ENCODE assay signal across 28 cellular contexts in genomic region chr10:96208946-96209345, GRCh38.
"Had no signal": no experiment of that assay in that cellular context is flagged by ENCODE, and none has a peak within 500 bp of the region (broad histone marks: within the 10 kb centered on the region; RNA-seq: fewer than 3 reads in every experiment).

No MANE protein-coding gene starts in this region.

- H3K9me3 ChIP-seq: body of pancreas, esophagus muscularis mucosa, gastrocnemius medialis, heart left ventricle had no signal

- H3K36me3 ChIP-seq: esophagus muscularis mucosa, gastrocnemius medialis had no signal

- H3K27me3 ChIP-seq: body of pancreas, foreskin keratinocyte, gastrocnemius medialis had no signal

- FAIRE-seq: colon had no signal

- H3K27ac ChIP-seq: body of pancreas, esophagus muscularis mucosa, foreskin keratinocyte, gastrocnemius medialis, heart left ventricle had no signal

- DNase-seq: activated CD4-positive, alpha-beta memory T cell treated with anti-CD3 and anti-CD28 coated beads, Interleukin-2, amount 10 ng/mL, durations not matched to agents 7 days and 5 days; activated CD4-positive, alpha-beta T cell treated with anti-CD3 and anti-CD28 coated beads for 1 hour; activated CD4-positive, alpha-beta T cell treated with anti-CD3 and anti-CD28 coated beads for 4 hours; activated CD4-positive, alpha-beta T cell treated with anti-CD3 and anti-CD28 coated beads, Interleukin-2, amount 10 ng/mL, durations not matched to agents 7 days and 5 days; activated CD4-positive, alpha-beta T cell treated with anti-CD3 and anti-CD28 coated beads, Interleukin-2, amount 50 U/mL, for 4 hours; activated CD8-positive, alpha-beta memory T cell treated with anti-CD3 and anti-CD28 coated beads, Interleukin-2, amount 50 U/mL, for 48 hours; activated gamma-delta T cell; activated naive CD4-positive, alpha-beta T cell; activated naive CD4-positive, alpha-beta T cell treated with anti-CD3 and anti-CD28 coated beads, Interleukin-2, amount 10 ng/mL, durations not matched to agents 7 days and 5 days; activated naive CD8-positive, alpha-beta T cell treated with anti-CD3 and anti-CD28 coated beads, Interleukin-2, amount 10 ng/mL, durations not matched to agents 7 days and 5 days; activated T-cell treated with anti-CD3 and anti-CD28 coated beads for 4 hours; activated T-cell treated with anti-CD3 and anti-CD28 coated beads, Interleukin-2, amount 50 U/mL, for 24 hours; activated T-cell treated with anti-CD3 and anti-CD28 coated beads, Interleukin-2, amount 50 U/mL, for 72 hours; aorta; body of pancreas; caudate nucleus; cortex of kidney; dermis blood vessel endothelial cell; effector CD4-positive, alpha-beta T cell; effector memory CD8-positive, alpha-beta T cell; erythroblast; foreskin keratinocyte; gastrocnemius medialis; glutamatergic neuron; heart left ventricle had no signal

- H3K4me3 ChIP-seq: body of pancreas, esophagus muscularis mucosa, gastrocnemius medialis, heart left ventricle had no signal

- ATAC-seq: activated naive CD4-positive, alpha-beta T cell treated with anti-CD3 and anti-CD28 coated beads, Interleukin-2, amount 50 U/mL, for 72 hours; activated T-cell treated with anti-CD3 and anti-CD28 coated beads, Interleukin-2, amount 50 U/mL, for 72 hours; body of pancreas; effector memory CD8-positive, alpha-beta T cell; foreskin keratinocyte; gastrocnemius medialis; heart left ventricle had no signal

- H3K4me1 ChIP-seq: body of pancreas, esophagus muscularis mucosa, foreskin keratinocyte, gastrocnemius medialis, heart left ventricle had no signal
